ENCODE assay signal across 1 cellular context in genomic region chr17:75209061-75209460, GRCh38.
TF ChIP-seq lines count a peak whose summit lies in the region.

No MANE protein-coding gene starts in this region.

TF ChIP-seq in GM23338, 12 proteins besides CTCF, POLR2A, EP300 and RAD21:
- TF ChIP-seq REST (IDR thresholded peaks at IDR 0.05; ENCODE audit: unreplicated experiment): no peak
- TF ChIP-seq NANOG (IDR thresholded peaks at IDR 0.05; ENCODE audit: borderline replicate concordance): no peak
- TF ChIP-seq ZNF114 (CRISPR knock-in tag; IDR thresholded peaks at IDR 0.05): no peak
- no peak for TF ChIP-seq CREB1 (CRISPR knock-in tag; IDR thresholded peaks at IDR 0.05; ENCODE audit: low read depth)
- no peak for TF ChIP-seq EZH2 (IDR thresholded peaks at IDR 0.05; ENCODE audit: low read depth, unreplicated experiment)
- no peak for TF ChIP-seq ZNF462 (CRISPR knock-in tag; IDR thresholded peaks at IDR 0.05)
- TF ChIP-seq ZNF331 (CRISPR knock-in tag; IDR thresholded peaks at IDR 0.05; ENCODE audit: low read depth): no peak
- TF ChIP-seq EZH2phosphoT487 (IDR thresholded peaks at IDR 0.05; ENCODE audit: unreplicated experiment): no peak
- TF ChIP-seq JUNB (IDR thresholded peaks at IDR 0.05; ENCODE audit: unreplicated experiment): no peak
- TF ChIP-seq POLR2AphosphoS5 (IDR thresholded peaks at IDR 0.05; ENCODE audit: low read depth): no peak
- no peak for TF ChIP-seq ETS1 (IDR thresholded peaks at IDR 0.05)
- TF ChIP-seq STAT1 (IDR thresholded peaks at IDR 0.05; ENCODE audit: unreplicated experiment): no peak
TF ChIP-seq in GM23338: peak in this region for 0.
